In genomic region chr1:150362721-150363425, GRCh38 we compare ENCODE assay signal across 9 cellular contexts. TPM values are rescaled to one million over a fixed set of nuclear protein-coding genes. Genes with fewer than 3 reads are reported as not detected.
A peak's percentile ranks its signal among the peaks of the same experiment; 100 is the strongest.
DNase-seq lines count a peak whose midpoint lies in the region; ATAC-seq, FAIRE-seq and TF ChIP-seq lines count a peak whose summit lies in the region.
"Had no signal": no experiment of that assay in that cellular context is flagged by ENCODE, and none has a peak within 500 bp of the region (broad histone marks: within the 10 kb centered on the region; RNA-seq: fewer than 3 reads in every experiment).

No MANE protein-coding gene starts in this region.

- no peak for DNase-seq in heart right ventricle
- DNase-seq in cardiac septum (ENCODE audit: low spot score) = no peak
- no peak for DNase-seq in SJSA1 (ENCODE audit: low read depth in 1 of 2, low spot score in 2 of 2)
- peak; percentile 8 for DNase-seq in endothelial cell (ENCODE audit: low spot score)
- DNase-seq in ovary = peak in 4 of 5 donors; percentile 30 to 59 (median 35)
- no peak for DNase-seq in urothelium cell line (ENCODE audit: low spot score)

- H3K9me3 ChIP-seq in heart right ventricle = no peaks in the 10 kb centered on the region
- no peaks in the 10 kb centered on the region for H3K9me3 ChIP-seq in SJSA1 (replicated peaks)
- no peaks in the 10 kb centered on the region for H3K9me3 ChIP-seq in ovary

- H3K4me1 Mint-ChIP-seq in endothelial cell (ENCODE audit: unreplicated experiment) = peaks cover 37% of the 10 kb centered on the region

- H3K27ac Mint-ChIP-seq in endothelial cell (ENCODE audit: unreplicated experiment) = peak overlapping the region; percentile 98

- peak; percentile 6 for TF ChIP-seq EP300 in ovary (IDR thresholded peaks at IDR 0.05)

- H3K36me3 ChIP-seq in heart right ventricle (no peaks in the 10 kb centered on the region), SJSA1 (no peaks in the 10 kb centered on the region), ovary (no peaks in the 10 kb centered on the region)

- no peak for FAIRE-seq in urothelium cell line (lab: Jason Lieb, UNC)
- FAIRE-seq: colon had no signal

- no peaks in the 10 kb centered on the region for H3K9me3 Mint-ChIP-seq in endothelial cell (ENCODE audit: unreplicated experiment)

- no peak for TF ChIP-seq CTCF in heart right ventricle (IDR thresholded peaks at IDR 0.05)
- TF ChIP-seq CTCF in endothelial cell (IDR thresholded peaks at IDR 0.05; ENCODE audit: unreplicated experiment) = no peak
- TF ChIP-seq CTCF in ovary (IDR thresholded peaks at IDR 0.05) = no peak

- WGBS in heart right ventricle, 2 donors = 60 to 68% methylated on average over 22 of the region's 22 CpGs
- 45 to 66% (median 66%) methylated on average over 22 of the region's 22 CpGs for WGBS in ovary, 3 donors

- no peak for TF ChIP-seq POLR2A in ovary (IDR thresholded peaks at IDR 0.05)

- peak overlapping the region; percentile 98 for H3K4me3 Mint-ChIP-seq in endothelial cell (ENCODE audit: unreplicated experiment)

- intact Hi-C loops in heart right ventricle (cut with DNase I) (loop anchor here in 1 of 10 donors (10.0 kb wide), 1 partner anchor 72 kb away; no protein-coding TSS in a partner anchor), cardiac septum (cut with DNase I) (loop anchor here (5.0 to 10.0 kb wide), 4 partner anchors 81 to 252 kb away; partner anchors contain the start of genes APH1A and CIART), ovary (cut with DNase I) (loop anchor here in 1 of 4 donors (10.0 kb wide), 1 partner anchor 52 kb away; no protein-coding TSS in a partner anchor)

- H3K27me3 ChIP-seq in heart right ventricle = no peaks in the 10 kb centered on the region
- H3K27me3 ChIP-seq in SJSA1 (replicated peaks) = no peaks in the 10 kb centered on the region
- H3K27me3 ChIP-seq in ovary = no peaks in the 10 kb centered on the region

- H3K27ac ChIP-seq in heart right ventricle (peak overlapping the region; percentile 94 to 98 (median 97)), SJSA1 (peak overlapping the region; percentile 89), ovary (peak overlapping the region; percentile 86 to 98)

- H3K36me3 Mint-ChIP-seq in endothelial cell (ENCODE audit: low read depth, unreplicated experiment) = peaks cover 10% of the 10 kb centered on the region

- peak overlapping the region in 9 of 10 donors; percentile 59 to 94 (median 79) for H3K4me3 ChIP-seq in heart right ventricle
- peak overlapping the region; percentile 46 for H3K4me3 ChIP-seq in SJSA1
- H3K4me3 ChIP-seq in ovary = peak overlapping the region; percentile 55

- peaks cover 4% of the 10 kb centered on the region for H3K27me3 Mint-ChIP-seq in endothelial cell (ENCODE audit: unreplicated experiment)

- peaks cover 3 to 28% (median 19%) of the 10 kb centered on the region in 9 donors for H3K4me1 ChIP-seq in heart right ventricle
- peaks cover 20% of the 10 kb centered on the region for H3K4me1 ChIP-seq in SJSA1 (replicated peaks)
- H3K4me1 ChIP-seq in ovary (ENCODE audit: insufficient read depth) = peaks cover 2% of the 10 kb centered on the region

- no peak for ATAC-seq in heart right ventricle
- ATAC-seq in GM21447 (IDR thresholded peaks at IDR 0.05; ENCODE audit: unreplicated experiment) = no peak
- no peak for ATAC-seq in GM18858 (IDR thresholded peaks at IDR 0.05; ENCODE audit: unreplicated experiment)

RNA-seq across cellular contexts. Expression of gene RPRD2, which starts 1.1 kb away (rescaled TPM):
- 10 to 100 TPM; 21.9 to 34.5 (median 28.2) TPM for total RNA-seq in heart right ventricle
- polyA plus RNA-seq in heart right ventricle = 1 to 10 TPM; 4.0 to 7.4 TPM
- total RNA-seq in cardiac septum = 23.5 TPM
- 3.9 and 9.9 TPM in 2 replicates for total RNA-seq in SJSA1 (2014; rRNA removed; shearing (Covaris generic))
- 29.6 TPM for total RNA-seq in endothelial cell (ENCODE audit: unreplicated experiment)
- 10 to 100 TPM; 18.2 to 55.6 (median 43.9) TPM for total RNA-seq in ovary
- polyA plus RNA-seq in ovary = 10 to 100 TPM; 20.3 to 53.2 TPM

RNA-seq across cellular contexts. Expression of gene PRPF3, which starts 41.5 kb away (rescaled TPM):
- 10 to 100 TPM; 17.8 to 25.5 (median 20.1) TPM for total RNA-seq in heart right ventricle
- 10 to 100 TPM; 19.6 to 43.6 TPM for polyA plus RNA-seq in heart right ventricle
- total RNA-seq in cardiac septum = 24.5 TPM
- 40.2 and 49.6 TPM in 2 replicates for total RNA-seq in SJSA1 (2014; rRNA removed; shearing (Covaris generic))
- 78.4 TPM for total RNA-seq in endothelial cell (ENCODE audit: unreplicated experiment)
- total RNA-seq in ovary = 10 to 100 TPM; 34.6 to 86.0 (median 66.9) TPM
- polyA plus RNA-seq in ovary = 10 to 100 TPM; 50.5 to 68.6 TPM

Comparison
In these comparisons a context has a peak if more than half of its experiments do, and no peak if none do; other contexts are left out.
1. DNase-seq: peak in endothelial cell (single experiment) and ovary (4 of 5); none in heart right ventricle (0 of 2), cardiac septum (single experiment), SJSA1 (0 of 2) and urothelium cell line (single experiment).
2. Peak in every context shown above with its lines, with median percentiles within 50 percentile points of each other: H3K27ac ChIP-seq and H3K4me3 ChIP-seq.